Comparison of ENCODE assay signal across 10 cellular contexts in the genomic region with DNA sequence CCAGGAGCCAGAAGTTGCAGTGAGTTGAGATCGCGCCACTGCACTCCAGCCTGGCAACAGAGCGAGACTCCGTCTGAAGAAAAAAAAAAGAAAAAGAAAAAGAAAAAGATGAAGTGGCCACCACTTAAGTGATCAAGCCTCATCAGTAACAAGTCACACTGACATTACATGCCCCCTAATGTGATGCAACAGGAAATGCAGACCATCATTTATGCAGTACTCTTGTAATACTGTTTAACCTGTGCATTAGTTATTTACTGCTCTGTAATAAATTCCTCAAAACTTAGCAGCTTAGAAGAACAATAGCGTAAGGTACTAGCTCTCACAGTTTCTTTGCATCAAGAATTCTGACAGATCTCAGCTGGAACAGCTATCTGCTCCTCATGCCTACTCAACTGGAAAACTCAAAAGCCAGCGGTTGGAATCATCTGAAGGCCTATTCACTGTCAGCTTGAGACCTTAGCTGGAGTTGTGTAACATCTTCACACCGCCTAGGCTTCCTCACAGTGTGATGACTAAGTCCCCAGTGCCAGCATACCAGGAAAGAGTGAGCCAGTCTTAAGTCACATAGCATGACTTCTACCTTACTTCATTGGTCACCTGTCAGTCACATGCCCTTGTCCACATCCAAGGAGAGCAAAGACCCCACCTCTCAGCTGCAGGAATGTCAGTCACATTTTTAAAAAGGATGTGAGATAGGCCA. TPM values are rescaled to one million over a fixed set of nuclear protein-coding genes. Genes with fewer than 3 reads are reported as not detected.
DNase-seq lines count a peak whose midpoint lies in the region; ATAC-seq, FAIRE-seq and TF ChIP-seq lines count a peak whose summit lies in the region.
"Had no signal": no experiment of that assay in that cellular context is flagged by ENCODE, and none has a peak within 500 bp of the region (broad histone marks: within the 10 kb centered on the region; RNA-seq: fewer than 3 reads in every experiment).

No MANE protein-coding gene starts in this region.

- H3K9me3 ChIP-seq in small intestine (ENCODE audit: control insufficient read depth, low read depth): no peaks in the 10 kb centered on the region

- H3K36me3 ChIP-seq in small intestine (ENCODE audit: control insufficient read depth in 2 of 2, insufficient read depth in 2 of 2, low read length in 2 of 2): no peaks in the 10 kb centered on the region

- peaks cover 11% of the 10 kb centered on the region for H3K27me3 Mint-ChIP-seq in activated T-cell treated with anti-CD3 and anti-CD28 coated beads, Interleukin-2, amount 50 U/mL, for 72 hours (ENCODE audit: low read depth)

- no peaks in the 10 kb centered on the region for H3K27me3 ChIP-seq in small intestine (ENCODE audit: control insufficient read depth in 2 of 2, insufficient read depth in 2 of 2, low read length in 2 of 2)

- peak overlapping the region; percentile 2 for H3K27ac Mint-ChIP-seq in activated T-cell treated with anti-CD3 and anti-CD28 coated beads, Interleukin-2, amount 50 U/mL, for 72 hours
- H3K27ac Mint-ChIP-seq: CD4-positive, CD25-positive, alpha-beta regulatory T cell had no signal

- H3K27ac ChIP-seq in small intestine (ENCODE audit: low read depth in 1 of 2, low read length in 1 of 2): no peak overlapping the region

- no peak for TF ChIP-seq CTCF in fibroblast of mammary gland (conservative IDR thresholded peaks at IDR 0.05; ENCODE audit: control insufficient read depth, insufficient read depth, low read depth, low read length)

- peaks cover 0 to 6% of the 10 kb centered on the region in 2 donors for H3K4me1 ChIP-seq in small intestine (ENCODE audit: control insufficient read depth in 2 of 2, insufficient read depth in 1 of 2, low read depth in 1 of 2, low read length in 1 of 2)

- ATAC-seq in activated T-cell treated with anti-CD3 and anti-CD28 coated beads, Interleukin-2, amount 50 U/mL, for 72 hours (replicated peaks in 1 of 2): peak; percentile 53 to 77
- ATAC-seq in GM18873 (IDR thresholded peaks at IDR 0.05; ENCODE audit: low FRiP score, unreplicated experiment): no peak

- H3K9me3 Mint-ChIP-seq in activated T-cell treated with anti-CD3 and anti-CD28 coated beads, Interleukin-2, amount 50 U/mL, for 72 hours: peaks cover 0 to 2% of the 10 kb centered on the region in 2 donors
- H3K9me3 Mint-ChIP-seq: central memory CD8-positive, alpha-beta T cell had no signal

- peaks cover 9% of the 10 kb centered on the region for H3K4me1 Mint-ChIP-seq in activated T-cell treated with anti-CD3 and anti-CD28 coated beads, Interleukin-2, amount 50 U/mL, for 72 hours (ENCODE audit: low read depth)
- H3K4me1 Mint-ChIP-seq: central memory CD8-positive, alpha-beta T cell had no signal

- no peak overlapping the region for H3K4me3 ChIP-seq in fibroblast of mammary gland (ENCODE audit: control insufficient read depth, low read depth, low read length)
- H3K4me3 ChIP-seq in small intestine (ENCODE audit: low read depth in 1 of 2, low read length in 2 of 2): no peak overlapping the region

- DNase-seq in activated T-cell treated with anti-CD3 and anti-CD28 coated beads, Interleukin-2, amount 50 U/mL, for 72 hours: peak in 1 of 2 donors; percentile 1
- DNase-seq in activated T-cell treated with anti-CD3 and anti-CD28 coated beads for 4 hours (no peak), RCC 7860 (ENCODE audit: low spot score) (peak; percentile 97), fibroblast of mammary gland (ENCODE audit: low read depth) (peak; percentile 99), small intestine (peak; percentile 51), NCI-H524 (lab: John Stamatoyannopoulos, UW) (no peak), T-helper 2 cell (no peak)
- DNase-seq: CD4-positive, CD25-positive, alpha-beta regulatory T cell had no signal

- no peak overlapping the region for H3K4me3 Mint-ChIP-seq in activated T-cell treated with anti-CD3 and anti-CD28 coated beads, Interleukin-2, amount 50 U/mL, for 72 hours
- H3K4me3 Mint-ChIP-seq: CD4-positive, CD25-positive, alpha-beta regulatory T cell; central memory CD8-positive, alpha-beta T cell had no signal

- peak; percentile 97 for FAIRE-seq in RCC 7860 (lab: Jason Lieb, UNC)
- no peak for FAIRE-seq in small intestine (lab: Jason Lieb, UNC)

- no peaks in the 10 kb centered on the region for H3K36me3 Mint-ChIP-seq in activated T-cell treated with anti-CD3 and anti-CD28 coated beads, Interleukin-2, amount 50 U/mL, for 72 hours (ENCODE audit: insufficient read depth in 2 of 2)
- H3K36me3 Mint-ChIP-seq: CD4-positive, CD25-positive, alpha-beta regulatory T cell had no signal

- 80 to 91% (median 90%) methylated on average over 7 of the region's 7 CpGs for WGBS in small intestine, 3 donors

RNA-seq across cellular contexts. Expression of a gene that starts 31.5 kb away (rescaled TPM):
- 1 to 10 TPM; 2.4 to 6.3 TPM for total RNA-seq in activated T-cell treated with anti-CD3 and anti-CD28 coated beads, Interleukin-2, amount 50 U/mL, for 72 hours
- polyA plus RNA-seq in small intestine: 10 to 100 TPM; 38.0 to 56.1 (median 55.4) TPM

Comparison
In these comparisons a context has a peak if more than half of its experiments do, and no peak if none do; other contexts are left out.
1. DNase-seq: peak in RCC 7860 (single experiment), fibroblast of mammary gland (single experiment) and small intestine (single experiment); none in activated T-cell treated with anti-CD3 and anti-CD28 coated beads for 4 hours (single experiment), NCI-H524 (0 of 2) and T-helper 2 cell (0 of 5).